In genomic region chr20:2687514-2687913, GRCh38 we compare ENCODE assay signal across 18 cellular contexts. TPM values are rescaled to one million over a fixed set of nuclear protein-coding genes. Genes with fewer than 3 reads are reported as not detected.
DNase-seq lines count a peak whose midpoint lies in the region; ATAC-seq and TF ChIP-seq lines count a peak whose summit lies in the region.
"Had no signal": no experiment of that assay in that cellular context is flagged by ENCODE, and none has a peak within 500 bp of the region (broad histone marks: within the 10 kb centered on the region; RNA-seq: fewer than 3 reads in every experiment).

No MANE protein-coding gene starts in this region.

- H3K9ac ChIP-seq in BLaER1 treated with 17β-estradiol and CSF1 and Interleukin-3, amounts not matched to agents 10 nM and 100 nM: no peak overlapping the region

- H3K4me3 ChIP-seq in BLaER1 treated with 17β-estradiol and CSF1 and Interleukin-3, amounts not matched to agents 10 nM and 100 nM: no peak overlapping the region
- no peak overlapping the region for H3K4me3 ChIP-seq in PC-9
- no peak overlapping the region for H3K4me3 ChIP-seq in naive thymus-derived CD4-positive, alpha-beta T cell (ENCODE audit: low read length)
- no peak overlapping the region for H3K4me3 ChIP-seq in mucosa of descending colon
- H3K4me3 ChIP-seq: adrenal gland, lung, Peyer's patch, skin epidermis, upper lobe of right lung had no signal

- H2AFZ ChIP-seq in PC-9: no peak overlapping the region

- H3K9me2 ChIP-seq in PC-9 (ENCODE audit: insufficient read depth): no peaks in the 10 kb centered on the region

- intact Hi-C loops in PC-9 (cut with micrococcal nuclease; ENCODE audit: unreplicated experiment): no loop called here
- intact Hi-C loops in naive thymus-derived CD4-positive, alpha-beta T cell (cut with micrococcal nuclease): loop anchor here in 1 of 2 donors (5.0 kb wide), 1 partner anchor 165 kb away; no protein-coding TSS in a partner anchor
- intact Hi-C loops in mucosa of descending colon (cut with DNase I, micrococcal nuclease): no loop called here

- no peak for TF ChIP-seq CTCF in PC-9 (conservative IDR thresholded peaks at IDR 0.05)
- no peak for TF ChIP-seq CTCF in mucosa of descending colon (IDR thresholded peaks at IDR 0.05)

- peaks cover 0 to 3% (median 0%) of the 10 kb centered on the region in 11 donors for H3K9me3 Mint-ChIP-seq in naive thymus-derived CD4-positive, alpha-beta T cell
- H3K9me3 Mint-ChIP-seq: activated T-helper 1 cell treated with anti-CD3 and anti-CD28 coated beads, Interleukin-12 subunit alpha, Interleukin-12 subunit beta, Interleukin-2, Interleukin-4 antibody, amounts not matched to agents 30 ng/mL and 10 ng/mL and 1 ng/mL, durations not matched to agents 14 hours and 24 hours and 36 hours; dendritic cell treated with granulocyte-macrophage colony-stimulating factor and Interleukin-4, amounts not matched to agents 40 ng/mL and 50 ng/mL, for 4 days had no signal

- H3K36me3 ChIP-seq in BLaER1 treated with 17β-estradiol and CSF1 and Interleukin-3, amounts not matched to agents 10 nM and 100 nM: no peaks in the 10 kb centered on the region
- H3K36me3 ChIP-seq in PC-9 (ENCODE audit: low read depth): no peaks in the 10 kb centered on the region
- no peaks in the 10 kb centered on the region for H3K36me3 ChIP-seq in naive thymus-derived CD4-positive, alpha-beta T cell (ENCODE audit: control insufficient read depth in 2 of 3, insufficient read depth in 3 of 3, low read length in 3 of 3)
- H3K36me3 ChIP-seq in mucosa of descending colon (ENCODE audit: low read depth): no peaks in the 10 kb centered on the region
- H3K36me3 ChIP-seq: adrenal gland, Peyer's patch, upper lobe of right lung had no signal

- H3K4me3 Mint-ChIP-seq in naive thymus-derived CD4-positive, alpha-beta T cell: peak overlapping the region in 7 of 10 donors; percentile 51 to 67 (median 58)
- no peak overlapping the region for H3K4me3 Mint-ChIP-seq in T-helper 17 cell
- H3K4me3 Mint-ChIP-seq: B cell; dendritic cell treated with granulocyte-macrophage colony-stimulating factor and Interleukin-4, amounts not matched to agents 40 ng/mL and 50 ng/mL, for 4 days had no signal

- peak overlapping the region in 6 of 9 donors; percentile 37 to 79 (median 70) for H3K27ac Mint-ChIP-seq in naive thymus-derived CD4-positive, alpha-beta T cell
- no peak overlapping the region for H3K27ac Mint-ChIP-seq in T-helper 17 cell
- H3K27ac Mint-ChIP-seq: B cell; dendritic cell treated with granulocyte-macrophage colony-stimulating factor and Interleukin-4, amounts not matched to agents 40 ng/mL and 50 ng/mL, for 4 days had no signal

- DNase-seq in NCI-H748 treated with DMSO at 0.1 percent for 48 hours (lab: John Stamatoyannopoulos, UW): peak; percentile 33
- no peak for DNase-seq in NCI-H748 (lab: John Stamatoyannopoulos, UW; ENCODE audit: unreplicated experiment)
- no peak for DNase-seq in PC-9
- no peak for DNase-seq in naive thymus-derived CD4-positive, alpha-beta T cell
- no peak for DNase-seq in stimulated activated naive CD4-positive, alpha-beta T cell treated with Interleukin-2 at 50 U/mL for 16 hours (lab: John Stamatoyannopoulos, UW)
- DNase-seq in T-helper 17 cell: no peak
- DNase-seq in mucosa of descending colon: no peak
- DNase-seq: Calu3, NCI-H1417 treated with DMSO at 0.1 percent for 48 hours had no signal

- H3K27me3 ChIP-seq in BLaER1 treated with 17β-estradiol and CSF1 and Interleukin-3, amounts not matched to agents 10 nM and 100 nM: peaks cover 0 to 19% (median 12%) of the 10 kb centered on the region in 11 experiments; a peak in 15 of 22 replicates
- H3K27me3 ChIP-seq in PC-9 (ENCODE audit: insufficient read depth, low read depth): peaks cover 57% of the 10 kb centered on the region
- H3K27me3 ChIP-seq in naive thymus-derived CD4-positive, alpha-beta T cell (ENCODE audit: control insufficient read depth in 2 of 2, insufficient read depth in 2 of 2, low read length in 2 of 2): no peaks in the 10 kb centered on the region
- H3K27me3 ChIP-seq: Peyer's patch had no signal

- no peaks in the 10 kb centered on the region for H3F3A ChIP-seq in PC-9 (ENCODE audit: insufficient read depth, low read depth)

- ATAC-seq in naive thymus-derived CD4-positive, alpha-beta T cell: no peak
- ATAC-seq in T-helper 17 cell (no peak), mucosa of descending colon (no peak)

- no peaks in the 10 kb centered on the region for H3K79me2 ChIP-seq in PC-9 (ENCODE audit: low read depth)

- POLR2A ChIA-PET in PC-9 (lab: Charles Lee; ENCODE audit: unreplicated experiment): no interaction called here
- POLR2A ChIA-PET in naive thymus-derived CD4-positive, alpha-beta T cell (lab: Charles Lee): interaction anchor here (0.8 to 3.6 kb wide), 5 partner anchors 23 to 64 kb away, joined by 4 to 22 read pairs (median 6); partner anchors contain the start of genes IDH3B and NOP56

- BruUV-seq in PC-9 (replicated peaks; lab: Mats Ljungman, UMichigan): no TSS peak

- H3K36me3 Mint-ChIP-seq in naive thymus-derived CD4-positive, alpha-beta T cell: peaks cover 0 to 6% (median 0%) of the 10 kb centered on the region in 5 donors
- peaks cover 10% of the 10 kb centered on the region for H3K36me3 Mint-ChIP-seq in T-helper 17 cell (ENCODE audit: low read depth)

- H3K27ac ChIP-seq in BLaER1 treated with 17β-estradiol and CSF1 and Interleukin-3, amounts not matched to agents 10 nM and 100 nM: no peak overlapping the region
- H3K27ac ChIP-seq in PC-9: no peak overlapping the region
- no peak overlapping the region for H3K27ac ChIP-seq in naive thymus-derived CD4-positive, alpha-beta T cell (ENCODE audit: low read depth, low read length)
- H3K27ac ChIP-seq: adrenal gland, Peyer's patch, skin epidermis, upper lobe of right lung had no signal

- H3K4me1 ChIP-seq in BLaER1 treated with 17β-estradiol and CSF1 and Interleukin-3, amounts not matched to agents 10 nM and 100 nM: peaks cover 14 to 45% (median 36%) of the 10 kb centered on the region in 10 experiments
- H3K4me1 ChIP-seq in PC-9 (replicated peaks; ENCODE audit: insufficient read depth) (no peaks in the 10 kb centered on the region), mucosa of descending colon (ENCODE audit: low read depth) (no peaks in the 10 kb centered on the region)
- H3K4me1 ChIP-seq in naive thymus-derived CD4-positive, alpha-beta T cell (ENCODE audit: control insufficient read depth in 2 of 2, insufficient read depth in 2 of 2, low read length in 2 of 2): peaks cover 6 to 13% of the 10 kb centered on the region in 2 donors

- CTCF ChIA-PET in PC-9 (lab: Charles Lee): no interaction called here
- CTCF ChIA-PET in naive thymus-derived CD4-positive, alpha-beta T cell (lab: Charles Lee): interaction anchor here (0.6 to 3.3 kb wide), 12 partner anchors 11 to 313 kb away, joined by 3 to 25 read pairs (median 4); no protein-coding TSS in a partner anchor

- peaks cover 24 to 31% (median 27%) of the 10 kb centered on the region in 7 donors for H3K4me1 Mint-ChIP-seq in naive thymus-derived CD4-positive, alpha-beta T cell
- peaks cover 23% of the 10 kb centered on the region for H3K4me1 Mint-ChIP-seq in T-helper 17 cell

- no peaks in the 10 kb centered on the region; a peak in 1 of 22 replicates for H4K20me1 ChIP-seq in BLaER1 treated with 17β-estradiol and CSF1 and Interleukin-3, amounts not matched to agents 10 nM and 100 nM
- no peaks in the 10 kb centered on the region for H4K20me1 ChIP-seq in PC-9 (ENCODE audit: insufficient read depth)

- peak overlapping the region; percentile 27 to 71 (median 56) for H3K4me2 ChIP-seq in BLaER1 treated with 17β-estradiol and CSF1 and Interleukin-3, amounts not matched to agents 10 nM and 100 nM
- H3K4me2 ChIP-seq in PC-9: peak overlapping the region; percentile 5; the same call in 1 of the 2 replicates

- H3K9me3 ChIP-seq in BLaER1 treated with 17β-estradiol and CSF1 and Interleukin-3, amounts not matched to agents 10 nM and 100 nM (replicated peaks in 1 of 11): peaks cover 0 to under 1% (median 0%) of the 10 kb centered on the region in 11 experiments; a peak in 1 of 22 replicates
- no peaks in the 10 kb centered on the region for H3K9me3 ChIP-seq in PC-9 (ENCODE audit: insufficient read depth, low read depth)
- H3K9me3 ChIP-seq in naive thymus-derived CD4-positive, alpha-beta T cell (ENCODE audit: control insufficient read depth in 2 of 3, low read length in 3 of 3): no peaks in the 10 kb centered on the region
- no peaks in the 10 kb centered on the region for H3K9me3 ChIP-seq in T-helper 17 cell (ENCODE audit: control insufficient read depth, low read length, poor library complexity, severe bottlenecking)
- H3K9me3 ChIP-seq in mucosa of descending colon: no peaks in the 10 kb centered on the region
- H3K9me3 ChIP-seq: adrenal gland, Peyer's patch, upper lobe of right lung had no signal

- peaks cover 0 to 38% (median 13%) of the 10 kb centered on the region in 5 donors for H3K27me3 Mint-ChIP-seq in naive thymus-derived CD4-positive, alpha-beta T cell
- peaks cover 49% of the 10 kb centered on the region for H3K27me3 Mint-ChIP-seq in T-helper 17 cell

RNA-seq across cellular contexts. Expression of gene EBF4, which starts 5.1 kb away (rescaled TPM):
- 4.9 and 5.1 TPM in 2 replicates for total RNA-seq in PC-9 (2021)
- 10 to 100 TPM in 1 of 5 experiments, 1 to 10 TPM in 4; 5.2 to 10.5 (median 7.7) TPM for total RNA-seq in naive thymus-derived CD4-positive, alpha-beta T cell
- polyA plus RNA-seq in naive thymus-derived CD4-positive, alpha-beta T cell: under 1 TPM; 0.09 to 0.33 TPM
- total RNA-seq in T-helper 17 cell: 1 to 10 TPM; 2.0 to 2.3 TPM
- 10 to 100 TPM in 1 of 3 donors, 1 to 10 TPM in 2; 3.6 to 53.3 (median 4.5) TPM for total RNA-seq in mucosa of descending colon

RNA-seq across cellular contexts. Expression of gene IDH3B, which starts 23.5 kb away (rescaled TPM):
- total RNA-seq in PC-9 (2021) (130 and 144 TPM in 2 replicates), T-helper 17 cell (100 to 1,000 TPM; 112 to 135 TPM), mucosa of descending colon (100 to 1,000 TPM; 112 to 128 (median 123) TPM)
- 100 to 1,000 TPM; 105 to 161 (median 107) TPM for total RNA-seq in naive thymus-derived CD4-positive, alpha-beta T cell
- 100 to 1,000 TPM; 101 to 135 TPM for polyA plus RNA-seq in naive thymus-derived CD4-positive, alpha-beta T cell

RNA-seq across cellular contexts. Expression of gene NOP56, which starts 35.1 kb away (rescaled TPM):
- total RNA-seq in PC-9 (2021) (194 and 210 TPM in 2 replicates), T-helper 17 cell (100 to 1,000 TPM; 254 to 274 TPM), mucosa of descending colon (100 to 1,000 TPM in 2 of 3 donors, 10 to 100 TPM in 1; 80.8 to 116 (median 107) TPM)
- 100 to 1,000 TPM; 216 to 375 (median 287) TPM for total RNA-seq in naive thymus-derived CD4-positive, alpha-beta T cell
- 100 to 1,000 TPM in 1 of 2 donors, 10 to 100 TPM in 1; 89.0 to 129 TPM for polyA plus RNA-seq in naive thymus-derived CD4-positive, alpha-beta T cell
